ENCODE assay signal across 12 cellular contexts in the genomic region with DNA sequence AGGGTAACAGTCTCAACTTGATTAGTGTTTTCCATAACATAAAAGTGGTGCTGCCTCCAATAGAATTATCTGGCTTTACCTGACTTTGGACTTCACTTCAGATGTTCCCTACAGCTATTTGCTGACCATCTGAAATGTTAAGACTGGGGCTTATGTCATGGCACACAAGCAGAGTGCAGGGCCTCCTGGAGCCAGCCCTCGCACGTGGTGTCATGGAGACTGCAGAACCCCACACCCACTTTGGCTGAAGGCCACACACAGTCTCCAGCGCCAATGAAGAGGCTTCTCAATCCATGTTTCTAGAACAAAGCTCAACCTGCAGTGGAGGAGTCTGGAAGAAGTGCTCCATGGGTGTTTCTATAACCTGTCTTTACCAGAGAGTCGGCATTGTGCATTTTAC.
DNase-seq lines count a peak whose midpoint lies in the region; ATAC-seq and TF ChIP-seq lines count a peak whose summit lies in the region.
"Had no signal": no experiment of that assay in that cellular context is flagged by ENCODE, and none has a peak within 500 bp of the region (broad histone marks: within the 10 kb centered on the region; RNA-seq: fewer than 3 reads in every experiment).

No MANE protein-coding gene starts in this region.

- no peak overlapping the region for H2BK5ac ChIP-seq in mesenchymal stem cell (ENCODE audit: low read depth, low read length, poor library complexity, severe bottlenecking)

- peak overlapping the region; percentile 38 for H2BK120ac ChIP-seq in mesenchymal stem cell (ENCODE audit: low read depth, low read length)

- DNase-seq in T47D (ENCODE audit: low read depth in 1 of 2, low spot score in 1 of 2): peak; percentile 32 to 67
- DNase-seq in MCF 10A (ENCODE audit: unreplicated experiment): no peak
- peak; percentile 39 for DNase-seq in NCI-H446 treated with DMSO at 0.1 percent for 48 hours (lab: John Stamatoyannopoulos, UW)
- no peak for DNase-seq in mesenchymal stem cell
- no peak for DNase-seq in G401 (ENCODE audit: low spot score)
- DNase-seq in left lobe of liver (ENCODE audit: low spot score): no peak
- no peak for DNase-seq in left cardiac atrium
- DNase-seq: Caco-2; CD8-positive, alpha-beta memory T cell; GM23248 had no signal

- H3K4me1 ChIP-seq in mesenchymal stem cell (ENCODE audit: control insufficient read depth, insufficient read depth, low read depth, low read length): peaks cover 3% of the 10 kb centered on the region
- H3K4me1 ChIP-seq: Caco-2 had no signal

- no peaks in the 10 kb centered on the region for H3K27me3 ChIP-seq in mesenchymal stem cell (ENCODE audit: control insufficient read depth in 1 of 2, insufficient read depth in 1 of 2, low read length in 2 of 2)

- no peak overlapping the region for H2BK15ac ChIP-seq in mesenchymal stem cell (ENCODE audit: low read depth, poor library complexity, severe bottlenecking)

- H4K8ac ChIP-seq in mesenchymal stem cell (ENCODE audit: low read length): no peak overlapping the region

- no peaks in the 10 kb centered on the region for H3K9me3 Mint-ChIP-seq in MCF 10A (ENCODE audit: unreplicated experiment)
- H3K9me3 Mint-ChIP-seq: CD8-positive, alpha-beta memory T cell had no signal

- no peaks in the 10 kb centered on the region for H3K4me1 Mint-ChIP-seq in MCF 10A (ENCODE audit: insufficient read depth, unreplicated experiment)
- H3K4me1 Mint-ChIP-seq: CD8-positive, alpha-beta memory T cell had no signal

- no peak overlapping the region for H3K18ac ChIP-seq in mesenchymal stem cell (ENCODE audit: low read depth in 1 of 2, low read length in 2 of 2)

- WGBS in mesenchymal stem cell: 97% methylated on average over 3 of the region's 4 CpGs

- POLR2A ChIA-PET in MCF 10A (lab: Yijun Ruan, JAX): no interaction called here

- no peak overlapping the region for H3K14ac ChIP-seq in mesenchymal stem cell (ENCODE audit: low read length in 2 of 2)

- CTCF ChIA-PET in MCF 10A (lab: Yijun Ruan, JAX): no interaction called here

- H3K27me3 Mint-ChIP-seq in MCF 10A (ENCODE audit: insufficient read depth, unreplicated experiment): no peaks in the 10 kb centered on the region
- H3K27me3 Mint-ChIP-seq: CD8-positive, alpha-beta memory T cell had no signal

- peak overlapping the region in 1 of 2 experiments; percentile 57 for H2BK12ac ChIP-seq in mesenchymal stem cell (ENCODE audit: low read length in 2 of 2)

- no peaks in the 10 kb centered on the region for H3K36me3 ChIP-seq in mesenchymal stem cell (ENCODE audit: control insufficient read depth in 1 of 2, insufficient read depth in 2 of 2, low read depth in 1 of 2, low read length in 2 of 2)

- H3K4me3 Mint-ChIP-seq in MCF 10A (ENCODE audit: unreplicated experiment): no peak overlapping the region
- H3K4me3 Mint-ChIP-seq: CD8-positive, alpha-beta memory T cell had no signal

- ATAC-seq in left lobe of liver (no peak), left cardiac atrium (no peak)
- ATAC-seq: A549, GM12878 had no signal

- H3K23ac ChIP-seq in mesenchymal stem cell (ENCODE audit: low read length in 2 of 2): no peak overlapping the region

- H3K27ac Mint-ChIP-seq in MCF 10A (ENCODE audit: low read depth, unreplicated experiment): no peak overlapping the region
- H3K27ac Mint-ChIP-seq: CD8-positive, alpha-beta memory T cell had no signal

- peak overlapping the region; percentile 83 for H4K91ac ChIP-seq in mesenchymal stem cell (ENCODE audit: low read length)

- H2AFZ ChIP-seq in mesenchymal stem cell (ENCODE audit: low read depth, low read length): no peak overlapping the region
- H2AFZ ChIP-seq: GM23248 had no signal

- H3K9me3 ChIP-seq in mesenchymal stem cell (ENCODE audit: control insufficient read depth, low read length): no peaks in the 10 kb centered on the region
- H3K9me3 ChIP-seq: A549, Caco-2 had no signal

- no peak overlapping the region for H3K4ac ChIP-seq in mesenchymal stem cell (ENCODE audit: low read depth in 1 of 2, low read length in 2 of 2)

- BruUV-seq in MCF 10A (replicated peaks; lab: Mats Ljungman, UMichigan): no TSS peak

- no peaks in the 10 kb centered on the region for H3K36me3 Mint-ChIP-seq in MCF 10A (ENCODE audit: insufficient read depth, unreplicated experiment)
- H3K36me3 Mint-ChIP-seq: CD8-positive, alpha-beta memory T cell had no signal

- no peak overlapping the region for H3K4me3 ChIP-seq in mesenchymal stem cell (ENCODE audit: insufficient read depth in 1 of 2, low read depth in 1 of 2, low read length in 2 of 2)
- H3K4me3 ChIP-seq: A549, GM12878, GM23248 had no signal

- no peak overlapping the region for H3K9ac ChIP-seq in mesenchymal stem cell (ENCODE audit: low read length)
- H3K9ac ChIP-seq: GM23248 had no signal

- H3K79me1 ChIP-seq in mesenchymal stem cell (replicated peaks; ENCODE audit: low read length, poor library complexity, severe bottlenecking): no peaks in the 10 kb centered on the region

- no peak for TF ChIP-seq CTCF in MCF 10A (IDR thresholded peaks at IDR 0.05; ENCODE audit: unreplicated experiment)

- in situ Hi-C loops in T47D (cut with HindIII; ENCODE audit: low pct_unique_long_range_greater_than_20kb, low sequenced_read_pairs): no loop called here
- in situ Hi-C loops in G401 (cut with HindIII; ENCODE audit: low sequenced_read_pairs): no loop called here

- intact Hi-C loops in MCF 10A (cut with micrococcal nuclease): no loop called here
- intact Hi-C loops in left cardiac atrium (cut with DNase I): no loop called here

- no peak overlapping the region for H3K4me2 ChIP-seq in mesenchymal stem cell (ENCODE audit: low read length, poor library complexity, severe bottlenecking)
- H3K4me2 ChIP-seq: A549 had no signal

- H3K27ac ChIP-seq in mesenchymal stem cell (ENCODE audit: low read length, poor library complexity, severe bottlenecking): no peak overlapping the region
- H3K27ac ChIP-seq: A549, GM23248 had no signal

- no peak overlapping the region for H2AK5ac ChIP-seq in mesenchymal stem cell (ENCODE audit: low read length, severe bottlenecking)

Comparison
In these comparisons a context has a peak if more than half of its experiments do, and no peak if none do; other contexts are left out.
1. DNase-seq: peak in T47D (2 of 2) and NCI-H446 treated with DMSO at 0.1 percent for 48 hours (single experiment); none in MCF 10A (single experiment), mesenchymal stem cell (single experiment), G401 (single experiment), left lobe of liver (single experiment) and left cardiac atrium (single experiment).